In genomic region chr12:20716037-20716436, GRCh38 we compare ENCODE assay signal across 23 cellular contexts.
A peak's percentile ranks its signal among the peaks of the same experiment; 100 is the strongest.
DNase-seq lines count a peak whose midpoint lies in the region; ATAC-seq and TF ChIP-seq lines count a peak whose summit lies in the region.
"Had no signal": no experiment of that assay in that cellular context is flagged by ENCODE, and none has a peak within 500 bp of the region (broad histone marks: within the 10 kb centered on the region; RNA-seq: fewer than 3 reads in every experiment).

No MANE protein-coding gene starts in this region.

- no peak overlapping the region for H2AFZ ChIP-seq in MM.1S (ENCODE audit: low read length)

- no peaks in the 10 kb centered on the region for H3F3A ChIP-seq in MM.1S (ENCODE audit: insufficient read depth, low read length)

- no peaks in the 10 kb centered on the region for H3K36me3 ChIP-seq in MM.1S (replicated peaks; ENCODE audit: insufficient read depth, low read length)
- H3K36me3 ChIP-seq in WERI-Rb-1 = no peaks in the 10 kb centered on the region
- H3K36me3 ChIP-seq in mucosa of rectum (ENCODE audit: control insufficient read depth in 2 of 2, insufficient read depth in 2 of 2, low read length in 2 of 2) = no peaks in the 10 kb centered on the region
- H3K36me3 ChIP-seq: pancreas had no signal

- H3K27ac ChIP-seq in MM.1S (ENCODE audit: low read length) (no peak overlapping the region), WERI-Rb-1 (no peak overlapping the region), mucosa of rectum (ENCODE audit: low read depth in 2 of 2, low read length in 2 of 2) (peak overlapping the region; percentile 6 to 57)
- H3K27ac ChIP-seq: pancreas had no signal

- H3K4me3 ChIP-seq in MM.1S (ENCODE audit: low read length) = no peak overlapping the region
- H3K4me3 ChIP-seq in WERI-Rb-1 (ENCODE audit: low read depth, low read length) = no peak overlapping the region
- no peak overlapping the region for H3K4me3 ChIP-seq in mucosa of rectum (ENCODE audit: low read length in 2 of 2)
- H3K4me3 ChIP-seq: pancreas had no signal

- H3K4me1 ChIP-seq in MM.1S (ENCODE audit: low read length) = no peaks in the 10 kb centered on the region
- H3K4me1 ChIP-seq in mucosa of rectum (ENCODE audit: control insufficient read depth in 2 of 2, insufficient read depth in 2 of 2, low read length in 2 of 2) = peaks cover 0 to 14% of the 10 kb centered on the region in 2 donors
- H3K4me1 ChIP-seq: pancreas had no signal

- no peak for ATAC-seq in HG02973 (IDR thresholded peaks at IDR 0.05; ENCODE audit: unreplicated experiment)
- ATAC-seq: activated CD4-positive, alpha-beta T cell treated with anti-CD3 and anti-CD28 coated beads for 36 hours; effector memory CD8-positive, alpha-beta T cell; left cardiac atrium; Panc1; pancreas; SK-N-SH treated with all-trans-retinoic acid at 6 μM for 48 hours had no signal

- no peaks in the 10 kb centered on the region for H4K20me1 ChIP-seq in MM.1S (ENCODE audit: insufficient read depth, low read length)

- H3K9me3 ChIP-seq in MM.1S (replicated peaks; ENCODE audit: insufficient read depth, low read length) (no peaks in the 10 kb centered on the region), WERI-Rb-1 (ENCODE audit: severe bottlenecking) (no peaks in the 10 kb centered on the region), mucosa of rectum (ENCODE audit: control insufficient read depth in 2 of 2, low read length in 2 of 2) (no peaks in the 10 kb centered on the region)
- H3K9me3 ChIP-seq: pancreas had no signal

- TF ChIP-seq CTCF in MM.1S (IDR thresholded peaks at IDR 0.05; ENCODE audit: low read length) (peak; percentile 43), WERI-Rb-1 (IDR thresholded peaks at IDR 0.05; ENCODE audit: low read depth, low read length) (0 out of 2 replicates have a peak, but pooled peaks have one; percentile 18)

- peak in 2 of 3 experiments; percentile 19 to 55 for DNase-seq in NCI-H1417 (lab: John Stamatoyannopoulos, UW)
- no peak for DNase-seq in NCI-H1417 treated with DMSO at 0.1 percent for 48 hours (lab: John Stamatoyannopoulos, UW)
- DNase-seq in MM.1S = peak; percentile 45
- peak; percentile 12 for DNase-seq in WERI-Rb-1
- no peak for DNase-seq in NOMO-1 treated with DMSO at 0.1 percent for 48 hours (lab: John Stamatoyannopoulos, UW; ENCODE audit: unreplicated experiment)
- DNase-seq in activated CD4-positive, alpha-beta T cell treated with anti-CD3 and anti-CD28 coated beads, Interleukin-2, amount 50 U/mL, for 48 hours = no peak
- DNase-seq: activated CD4-positive, alpha-beta T cell treated with anti-CD3 and anti-CD28 coated beads for 36 hours; activated CD8-positive, alpha-beta memory T cell treated with anti-CD3 and anti-CD28 coated beads, Interleukin-2, amount 50 U/mL, for 4 hours; activated gamma-delta T cell; C1 segment of cervical spinal cord; cerebellar nuclear complex; DMS79; effector memory CD8-positive, alpha-beta T cell; IMR-90; left cardiac atrium; MV-4-11; pancreas; stimulated activated CD4-positive, alpha-beta T cell treated with anti-CD3 and anti-CD28 coated beads, Interleukin-2, amount 100 ng/mL, for 48 hours; T1000 had no signal

- H3K9ac ChIP-seq in MM.1S (ENCODE audit: low read length) (no peak overlapping the region), mucosa of rectum (ENCODE audit: low read depth in 1 of 2, low read length in 2 of 2) (no peak overlapping the region)

- no peak overlapping the region for H3K4me2 ChIP-seq in MM.1S (ENCODE audit: low read depth, low read length)

- H3K27me3 ChIP-seq in MM.1S (replicated peaks; ENCODE audit: insufficient read depth, low read length) (no peaks in the 10 kb centered on the region), WERI-Rb-1 (ENCODE audit: insufficient read depth, low read depth, severe bottlenecking) (no peaks in the 10 kb centered on the region), mucosa of rectum (ENCODE audit: control insufficient read depth in 2 of 2, insufficient read depth in 2 of 2, low read length in 2 of 2) (no peaks in the 10 kb centered on the region)
- H3K27me3 ChIP-seq: pancreas had no signal

- H3K9me2 ChIP-seq in MM.1S (replicated peaks; ENCODE audit: insufficient read depth, low read length) = no peaks in the 10 kb centered on the region

- H3K79me2 ChIP-seq in MM.1S (ENCODE audit: low read length) = no peaks in the 10 kb centered on the region

Comparison
In these comparisons a context has a peak if more than half of its experiments do, and no peak if none do; other contexts are left out.
1. DNase-seq: peak in NCI-H1417 (2 of 3), MM.1S (single experiment) and WERI-Rb-1 (single experiment); none in NCI-H1417 treated with DMSO at 0.1 percent for 48 hours (single experiment), NOMO-1 treated with DMSO at 0.1 percent for 48 hours (single experiment) and activated CD4-positive, alpha-beta T cell treated with anti-CD3 and anti-CD28 coated beads, Interleukin-2, amount 50 U/mL, for 48 hours (0 of 2).
2. H3K27ac ChIP-seq: peak in mucosa of rectum (2 of 2); none in MM.1S (single experiment) and WERI-Rb-1 (single experiment).